ENCODE assay signal across 8 cellular contexts in the genomic region with DNA sequence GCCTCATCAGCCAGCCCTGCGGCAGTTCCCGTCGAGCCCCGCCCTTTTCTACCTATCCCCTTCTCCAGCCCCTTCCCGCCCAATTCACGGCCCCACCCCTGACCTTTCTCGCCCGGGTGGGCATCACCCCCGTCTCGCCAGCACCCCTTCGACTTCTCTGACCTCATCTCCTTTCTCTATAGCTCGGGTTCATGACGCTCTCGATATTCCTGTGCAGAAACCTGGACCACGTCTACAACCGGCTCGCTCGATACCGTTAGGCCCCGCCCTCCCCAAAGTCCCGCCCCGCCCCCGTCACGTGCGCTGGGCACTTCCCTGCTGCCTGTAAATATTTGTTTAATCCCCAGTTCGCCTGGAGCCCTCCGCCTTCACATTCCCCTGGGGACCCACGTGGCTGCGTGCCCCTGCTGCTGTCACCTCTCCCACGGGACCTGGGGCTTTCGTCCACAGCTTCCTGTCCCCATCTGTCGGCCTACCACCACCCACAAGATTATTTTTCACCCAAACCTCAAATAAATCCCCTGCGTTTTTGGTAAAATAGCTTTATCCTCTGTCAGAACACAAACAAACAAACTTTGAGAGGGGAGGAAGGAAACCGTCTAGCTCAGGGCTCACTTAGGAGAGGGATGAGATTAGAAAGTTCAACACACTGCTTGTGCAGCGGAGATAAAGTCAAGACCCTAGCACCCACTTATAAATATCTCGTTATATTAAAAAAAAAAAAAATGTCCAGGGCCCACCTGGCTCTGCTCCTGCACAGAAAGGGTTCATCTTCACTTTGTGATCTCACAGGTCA. TPM values are rescaled to one million over a fixed set of nuclear protein-coding genes. Genes with fewer than 3 reads are reported as not detected.
DNase-seq lines count a peak whose midpoint lies in the region; ATAC-seq lines count a peak whose summit lies in the region.

No MANE protein-coding gene starts in this region.

- H2AK5ac ChIP-seq in mesenchymal stem cell (ENCODE audit: low read length, severe bottlenecking) = no peak overlapping the region

- no peak overlapping the region for H3K14ac ChIP-seq in mesenchymal stem cell (ENCODE audit: low read length in 2 of 2)

- H2BK15ac ChIP-seq in mesenchymal stem cell (ENCODE audit: low read depth, poor library complexity, severe bottlenecking) = no peak overlapping the region

- no peak overlapping the region for H3K18ac ChIP-seq in mesenchymal stem cell (ENCODE audit: low read depth in 1 of 2, low read length in 2 of 2)

- no peak overlapping the region for H4K91ac ChIP-seq in mesenchymal stem cell (ENCODE audit: low read length)

- H3K9me3 Mint-ChIP-seq in T-helper 1 cell treated with Interleukin-12 subunit alpha and Interleukin-12 subunit beta and Interleukin-4 antibody, amounts not matched to agents 30 μg/mL and 1 μg/mL, for 36 hours = no peaks in the 10 kb centered on the region
- H3K9me3 Mint-ChIP-seq in naive thymus-derived CD4-positive, alpha-beta T cell = no peaks in the 10 kb centered on the region

- peaks cover 40% of the 10 kb centered on the region for H3K79me1 ChIP-seq in mesenchymal stem cell (replicated peaks; ENCODE audit: low read length, poor library complexity, severe bottlenecking)

- peak overlapping the region; percentile 73 for H3K27ac ChIP-seq in duodenal mucosa (ENCODE audit: low read depth, low read length)
- peak overlapping the region; percentile 54 for H3K27ac ChIP-seq in naive thymus-derived CD4-positive, alpha-beta T cell (ENCODE audit: low read depth, low read length)
- no peak overlapping the region for H3K27ac ChIP-seq in mesenchymal stem cell (ENCODE audit: low read length, poor library complexity, severe bottlenecking)

- no peaks in the 10 kb centered on the region for H3K27me3 ChIP-seq in duodenal mucosa (ENCODE audit: control insufficient read depth in 1 of 2, insufficient read depth in 2 of 2, low read length in 2 of 2)
- no peaks in the 10 kb centered on the region for H3K27me3 ChIP-seq in naive thymus-derived CD4-positive, alpha-beta T cell (ENCODE audit: control insufficient read depth in 2 of 2, insufficient read depth in 2 of 2, low read length in 2 of 2)
- peaks cover 0 to 13% of the 10 kb centered on the region in 2 experiments for H3K27me3 ChIP-seq in mesenchymal stem cell (ENCODE audit: control insufficient read depth in 1 of 2, insufficient read depth in 1 of 2, low read length in 2 of 2)

- H3K36me3 Mint-ChIP-seq in T-helper 1 cell treated with Interleukin-12 subunit alpha and Interleukin-12 subunit beta and Interleukin-4 antibody, amounts not matched to agents 30 μg/mL and 1 μg/mL, for 36 hours (ENCODE audit: low read depth) = peaks cover 41% of the 10 kb centered on the region
- H3K36me3 Mint-ChIP-seq in naive thymus-derived CD4-positive, alpha-beta T cell = peaks cover 0 to 35% (median 25%) of the 10 kb centered on the region in 5 donors

- no peak overlapping the region for H4K8ac ChIP-seq in mesenchymal stem cell (ENCODE audit: low read length)

- ATAC-seq in HG02763 (IDR thresholded peaks at IDR 0.05; ENCODE audit: unreplicated experiment) = peak; percentile 69
- ATAC-seq in naive thymus-derived CD4-positive, alpha-beta T cell = peak; percentile 25
- no peak for ATAC-seq in GM18519 (IDR thresholded peaks at IDR 0.05; ENCODE audit: low FRiP score, unreplicated experiment)

- intact Hi-C loops in naive thymus-derived CD4-positive, alpha-beta T cell (cut with micrococcal nuclease) = no loop called here

- no peak overlapping the region for H2BK12ac ChIP-seq in mesenchymal stem cell (ENCODE audit: low read length in 2 of 2)

- H3K4me3 ChIP-seq in duodenal mucosa (ENCODE audit: low read depth in 1 of 2, low read length in 2 of 2) = peak overlapping the region; percentile 57 to 64
- no peak overlapping the region for H3K4me3 ChIP-seq in naive thymus-derived CD4-positive, alpha-beta T cell (ENCODE audit: low read length)
- peak overlapping the region in 1 of 2 experiments; percentile 65 for H3K4me3 ChIP-seq in mesenchymal stem cell (ENCODE audit: insufficient read depth in 1 of 2, low read depth in 1 of 2, low read length in 2 of 2)

- H3K4me1 Mint-ChIP-seq in T-helper 1 cell treated with Interleukin-12 subunit alpha and Interleukin-12 subunit beta and Interleukin-4 antibody, amounts not matched to agents 30 μg/mL and 1 μg/mL, for 36 hours (ENCODE audit: low read depth) = peaks cover 30% of the 10 kb centered on the region
- peaks cover 24 to 59% (median 41%) of the 10 kb centered on the region in 7 donors for H3K4me1 Mint-ChIP-seq in naive thymus-derived CD4-positive, alpha-beta T cell

- H3K36me3 ChIP-seq in duodenal mucosa (ENCODE audit: control insufficient read depth in 1 of 2, insufficient read depth in 2 of 2, low read length in 2 of 2) (peaks cover 0 to 5% of the 10 kb centered on the region in 2 donors), mesenchymal stem cell (ENCODE audit: control insufficient read depth in 1 of 2, insufficient read depth in 2 of 2, low read depth in 1 of 2, low read length in 2 of 2) (peaks cover 25 to 91% of the 10 kb centered on the region in 2 experiments)
- H3K36me3 ChIP-seq in naive thymus-derived CD4-positive, alpha-beta T cell (ENCODE audit: control insufficient read depth in 2 of 3, insufficient read depth in 3 of 3, low read length in 3 of 3) = peaks cover 0 to 51% (median 0%) of the 10 kb centered on the region in 3 experiments

- 49% methylated on average over 34 of the region's 36 CpGs for WGBS in mesenchymal stem cell

- H3K23ac ChIP-seq in mesenchymal stem cell (ENCODE audit: low read length in 2 of 2) = no peak overlapping the region

- peaks cover 10 to 25% of the 10 kb centered on the region in 2 donors for H3K4me1 ChIP-seq in duodenal mucosa (ENCODE audit: control insufficient read depth in 1 of 2, insufficient read depth in 2 of 2, low read length in 2 of 2)
- H3K4me1 ChIP-seq in naive thymus-derived CD4-positive, alpha-beta T cell (ENCODE audit: control insufficient read depth in 2 of 2, insufficient read depth in 2 of 2, low read length in 2 of 2) = peaks cover 17 to 26% of the 10 kb centered on the region in 2 donors
- peaks cover 1% of the 10 kb centered on the region for H3K4me1 ChIP-seq in mesenchymal stem cell (ENCODE audit: control insufficient read depth, insufficient read depth, low read depth, low read length)

- no peak overlapping the region for H2BK120ac ChIP-seq in mesenchymal stem cell (ENCODE audit: low read depth, low read length)

- CTCF ChIA-PET in naive thymus-derived CD4-positive, alpha-beta T cell (lab: Charles Lee) = no interaction called here

- H3K27me3 Mint-ChIP-seq in T-helper 1 cell treated with Interleukin-12 subunit alpha and Interleukin-12 subunit beta and Interleukin-4 antibody, amounts not matched to agents 30 μg/mL and 1 μg/mL, for 36 hours (ENCODE audit: low read depth) = no peaks in the 10 kb centered on the region
- H3K27me3 Mint-ChIP-seq in naive thymus-derived CD4-positive, alpha-beta T cell = no peaks in the 10 kb centered on the region

- peak overlapping the region in 1 of 2 donors; percentile 43 for H3K9ac ChIP-seq in duodenal mucosa (ENCODE audit: low read depth in 1 of 2, low read length in 2 of 2)
- H3K9ac ChIP-seq in mesenchymal stem cell (ENCODE audit: low read length) = no peak overlapping the region

- no peak overlapping the region for H2BK5ac ChIP-seq in mesenchymal stem cell (ENCODE audit: low read depth, low read length, poor library complexity, severe bottlenecking)

- no peaks in the 10 kb centered on the region for H3K9me3 ChIP-seq in duodenal mucosa (ENCODE audit: control insufficient read depth in 1 of 2, low read length in 2 of 2)
- no peaks in the 10 kb centered on the region for H3K9me3 ChIP-seq in naive thymus-derived CD4-positive, alpha-beta T cell (ENCODE audit: control insufficient read depth in 2 of 3, low read length in 3 of 3)
- no peaks in the 10 kb centered on the region for H3K9me3 ChIP-seq in mesenchymal stem cell (ENCODE audit: control insufficient read depth, low read length)

- DNase-seq in T-helper 1 cell (no peak), NCI-H2029 treated with DMSO at 0.1 percent for 48 hours (lab: John Stamatoyannopoulos, UW) (peak; percentile 22), mesenchymal stem cell (no peak)
- no peak for DNase-seq in naive thymus-derived CD4-positive, alpha-beta T cell

- no peak overlapping the region for H2AFZ ChIP-seq in mesenchymal stem cell (ENCODE audit: low read depth, low read length)

- no peak overlapping the region for H3K4me3 Mint-ChIP-seq in T-helper 1 cell treated with Interleukin-12 subunit alpha and Interleukin-12 subunit beta and Interleukin-4 antibody, amounts not matched to agents 30 μg/mL and 1 μg/mL, for 36 hours
- H3K4me3 Mint-ChIP-seq in naive thymus-derived CD4-positive, alpha-beta T cell = peak overlapping the region in 4 of 10 donors; percentile 12 to 56 (median 36)

- peak overlapping the region; percentile 62 for H3K27ac Mint-ChIP-seq in T-helper 1 cell treated with Interleukin-12 subunit alpha and Interleukin-12 subunit beta and Interleukin-4 antibody, amounts not matched to agents 30 μg/mL and 1 μg/mL, for 36 hours
- peak overlapping the region; percentile 10 to 88 (median 74) for H3K27ac Mint-ChIP-seq in naive thymus-derived CD4-positive, alpha-beta T cell

- H3K4me2 ChIP-seq in mesenchymal stem cell (ENCODE audit: low read length, poor library complexity, severe bottlenecking) = no peak overlapping the region

- H3K4ac ChIP-seq in mesenchymal stem cell (ENCODE audit: low read depth in 1 of 2, low read length in 2 of 2) = no peak overlapping the region

- POLR2A ChIA-PET in naive thymus-derived CD4-positive, alpha-beta T cell (lab: Charles Lee) = interaction anchor here (1.0 kb wide), 1 partner anchor 331 kb away, joined by 3 read pairs; no protein-coding TSS in a partner anchor

RNA-seq across cellular contexts. Expression of gene CD37, which starts 5.1 kb away (rescaled TPM):
- 100 to 1,000 TPM; 269 to 416 (median 345) TPM for total RNA-seq in naive thymus-derived CD4-positive, alpha-beta T cell
- polyA plus RNA-seq in naive thymus-derived CD4-positive, alpha-beta T cell = 100 to 1,000 TPM; 192 to 226 TPM
- polyA plus RNA-seq in mesenchymal stem cell (2013, experiment 1 of 2) = not detected
- not detected for polyA plus RNA-seq in mesenchymal stem cell (2013, experiment 2 of 2)

RNA-seq across cellular contexts. Expression of gene SLC6A16, which starts 15.3 kb away (rescaled TPM):
- total RNA-seq in naive thymus-derived CD4-positive, alpha-beta T cell = 1 to 10 TPM; 3.6 to 6.1 (median 5.3) TPM
- polyA plus RNA-seq in naive thymus-derived CD4-positive, alpha-beta T cell = 1 to 10 TPM; 1.6 to 3.3 TPM
- polyA plus RNA-seq in mesenchymal stem cell (2013, experiment 1 of 2) = 3.5 TPM
- 3.6 TPM for polyA plus RNA-seq in mesenchymal stem cell (2013, experiment 2 of 2)

RNA-seq across cellular contexts. Expression of gene TEAD2, which starts 21.9 kb away (rescaled TPM):
- total RNA-seq in naive thymus-derived CD4-positive, alpha-beta T cell = under 1 TPM in 1 of 5 experiments, not detected in 4; 0.29 TPM
- not detected for polyA plus RNA-seq in naive thymus-derived CD4-positive, alpha-beta T cell
- 72.7 TPM for polyA plus RNA-seq in mesenchymal stem cell (2013, experiment 1 of 2)
- polyA plus RNA-seq in mesenchymal stem cell (2013, experiment 2 of 2) = 73.6 TPM

RNA-seq across cellular contexts. Expression of gene DKKL1, which starts 23.4 kb away (rescaled TPM):
- not detected for total RNA-seq in naive thymus-derived CD4-positive, alpha-beta T cell
- not detected for polyA plus RNA-seq in naive thymus-derived CD4-positive, alpha-beta T cell
- 0.46 TPM for polyA plus RNA-seq in mesenchymal stem cell (2013, experiment 1 of 2)
- polyA plus RNA-seq in mesenchymal stem cell (2013, experiment 2 of 2) = 0.70 TPM

RNA-seq across cellular contexts. Expression of gene KASH5, which starts 47.8 kb away (rescaled TPM):
- total RNA-seq in naive thymus-derived CD4-positive, alpha-beta T cell = under 1 TPM in 3 of 5 experiments, not detected in 2; 0.27 to 0.97 (median 0.42) TPM
- not detected for polyA plus RNA-seq in naive thymus-derived CD4-positive, alpha-beta T cell
- not detected for polyA plus RNA-seq in mesenchymal stem cell (2013, experiment 1 of 2)
- not detected for polyA plus RNA-seq in mesenchymal stem cell (2013, experiment 2 of 2)
